ENCODE assay signal across 10 cellular contexts in the genomic region with DNA sequence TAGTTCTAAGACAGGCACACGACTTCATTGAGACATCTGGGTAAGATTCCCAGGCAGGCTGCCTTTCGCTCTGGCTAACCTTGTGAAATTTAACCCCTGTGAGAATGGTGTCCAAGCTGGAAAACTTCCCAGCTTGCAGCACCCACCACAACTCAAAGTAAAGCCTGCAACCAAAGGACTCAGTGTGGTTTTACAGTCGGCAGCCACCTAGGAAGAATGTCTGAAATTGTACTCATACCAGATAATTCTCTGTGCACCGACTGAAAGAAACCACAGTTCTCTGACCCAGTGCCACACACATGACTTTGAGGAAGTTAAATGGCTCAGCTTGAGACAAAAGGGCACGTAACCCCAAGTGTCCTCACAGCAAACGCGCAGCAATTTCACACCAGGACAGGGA.
DNase-seq lines count a peak whose midpoint lies in the region; ATAC-seq and TF ChIP-seq lines count a peak whose summit lies in the region.
"Had no signal": no experiment of that assay in that cellular context is flagged by ENCODE, and none has a peak within 500 bp of the region (broad histone marks: within the 10 kb centered on the region; RNA-seq: fewer than 3 reads in every experiment).

No MANE protein-coding gene starts in this region.

- TF ChIP-seq POLR2A in NB4 (IDR thresholded peaks at IDR 0.05; ENCODE audit: extremely low read depth, insufficient read length) (no peak), erythroblast (IDR thresholded peaks at IDR 0.05; ENCODE audit: low read length) (no peak), esophagus squamous epithelium (IDR thresholded peaks at IDR 0.05) (no peak)

- H3K4me1 ChIP-seq in esophagus squamous epithelium, result peaks cover 8 to 98% (median 49%) of the 10 kb centered on the region in 3 donors

- H3K27me3 ChIP-seq in esophagus squamous epithelium, result no peaks in the 10 kb centered on the region

- H3K27ac ChIP-seq in esophagus squamous epithelium, result peak overlapping the region in 1 of 4 donors; percentile 45
- H3K27ac ChIP-seq: SK-N-MC had no signal

- H3K4me3 ChIP-seq in NB4 (ENCODE audit: low read depth, low read length) (peak overlapping the region; percentile 26), esophagus squamous epithelium (no peak overlapping the region)
- H3K4me3 ChIP-seq: SK-N-MC, skin epidermis had no signal

- H3K4me3 Mint-ChIP-seq in nephron progenitor cell, result peak overlapping the region; percentile 62

- H3K9me3 ChIP-seq in esophagus squamous epithelium, result no peaks in the 10 kb centered on the region

- peak; percentile 90 for ATAC-seq in GM18909 (IDR thresholded peaks at IDR 0.05; ENCODE audit: poor library complexity, unreplicated experiment)
- ATAC-seq in GM18517 (IDR thresholded peaks at IDR 0.05; ENCODE audit: unreplicated experiment), result no peak

- peaks cover 3% of the 10 kb centered on the region for H3K27me3 Mint-ChIP-seq in nephron progenitor cell (ENCODE audit: low read depth, poor library complexity)

- no peaks in the 10 kb centered on the region for H3K9me3 Mint-ChIP-seq in nephron progenitor cell

- DNase-seq in NB4 (ENCODE audit: low read depth) (peak; percentile 88), dedifferentiated amniotic fluid mesenchymal stem cell (ENCODE audit: extremely low spot score) (peak; percentile 64), nephron progenitor cell (peak; percentile 17), DMS153 treated with DMSO at 0.1 percent for 48 hours (lab: John Stamatoyannopoulos, UW; ENCODE audit: unreplicated experiment) (no peak), erythroblast (lab: John Stamatoyannopoulos, UW) (no peak), esophagus squamous epithelium (lab: John Stamatoyannopoulos, UW) (no peak)

- 45 to 74% methylated on average over 7 of the region's 7 CpGs for WGBS in esophagus squamous epithelium, 2 donors

- no peak for TF ChIP-seq CTCF in NB4 (IDR thresholded peaks at IDR 0.05; ENCODE audit: low read depth, low read length)
- TF ChIP-seq CTCF in nephron progenitor cell (IDR thresholded peaks at IDR 0.05), result no peak
- TF ChIP-seq CTCF in esophagus squamous epithelium (IDR thresholded peaks at IDR 0.05), result no peak

- peaks cover 28% of the 10 kb centered on the region for H3K36me3 Mint-ChIP-seq in nephron progenitor cell (ENCODE audit: low read depth)

- intact Hi-C loops in esophagus squamous epithelium (cut with DNase I), result no loop called here

- H3K36me3 ChIP-seq in esophagus squamous epithelium, result peaks cover 0 to 41% (median 0%) of the 10 kb centered on the region in 3 donors

- H3K27ac Mint-ChIP-seq in nephron progenitor cell, result peak overlapping the region; percentile 97

- H3K4me1 Mint-ChIP-seq in nephron progenitor cell, result peaks cover 83% of the 10 kb centered on the region

Comparison
In these comparisons a context has a peak if more than half of its experiments do, and no peak if none do; other contexts are left out.
1. DNase-seq: peak in NB4 (single experiment), dedifferentiated amniotic fluid mesenchymal stem cell (single experiment) and nephron progenitor cell (single experiment); none in DMS153 treated with DMSO at 0.1 percent for 48 hours (single experiment), erythroblast (0 of 2) and esophagus squamous epithelium (single experiment).